In the genomic region with DNA sequence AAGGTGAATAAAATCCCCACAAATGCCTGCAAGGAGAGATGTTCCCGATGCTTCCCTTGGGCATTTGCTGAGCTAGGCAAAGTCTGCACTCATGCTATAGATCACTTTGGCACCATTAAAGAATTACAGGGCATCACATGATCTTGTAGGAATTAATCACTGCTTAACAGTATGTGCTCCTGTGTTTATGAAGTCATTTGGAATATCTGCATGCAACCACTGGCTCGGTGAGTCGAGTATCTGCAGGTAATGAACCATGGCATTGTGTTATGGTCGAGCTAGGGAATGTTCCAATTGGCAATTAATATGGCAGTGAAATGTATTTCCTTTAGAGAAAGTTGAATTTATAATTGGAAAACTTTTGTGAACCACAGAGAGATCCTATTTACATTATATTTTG, we compare ENCODE assay signal across 17 cellular contexts.
"Had no signal": no experiment of that assay in that cellular context is flagged by ENCODE, and none has a peak within 500 bp of the region (broad histone marks: within the 10 kb centered on the region; RNA-seq: fewer than 3 reads in every experiment).

No MANE protein-coding gene starts in this region.

- H3K27ac ChIP-seq: esophagus squamous epithelium, hepatocyte, left ventricle myocardium inferior, testis had no signal

- DNase-seq: activated B cell treated with CpG ODN at 0.5 μM for 24 hours; activated effector memory CD4-positive, alpha-beta T cell treated with Interleukin-2 at 50 U/mL for 16 hours; activated naive CD4-positive, alpha-beta T cell treated with Interleukin-2 at 50 U/mL for 16 hours; anterior cingulate cortex; cerebellar nuclear complex; esophagus squamous epithelium; glutamatergic neuron; kidney; left ventricle myocardium inferior; mesendoderm; natural killer cell; right cardiac atrium; stimulated activated naive CD8-positive, alpha-beta T cell treated with anti-CD3 and anti-CD28 coated beads, Interleukin-15, Interleukin-2, amounts not matched to agents 100 U/mL and 50 U/mL, for 24 hours; T-helper 2 cell; testis; trophoblast cell had no signal

- ATAC-seq: natural killer cell; right cardiac atrium; stimulated activated naive CD8-positive, alpha-beta T cell treated with anti-CD3 and anti-CD28 coated beads, Interleukin-15, Interleukin-2, amounts not matched to agents 100 U/mL and 50 U/mL, for 24 hours had no signal
